In the genomic region with DNA sequence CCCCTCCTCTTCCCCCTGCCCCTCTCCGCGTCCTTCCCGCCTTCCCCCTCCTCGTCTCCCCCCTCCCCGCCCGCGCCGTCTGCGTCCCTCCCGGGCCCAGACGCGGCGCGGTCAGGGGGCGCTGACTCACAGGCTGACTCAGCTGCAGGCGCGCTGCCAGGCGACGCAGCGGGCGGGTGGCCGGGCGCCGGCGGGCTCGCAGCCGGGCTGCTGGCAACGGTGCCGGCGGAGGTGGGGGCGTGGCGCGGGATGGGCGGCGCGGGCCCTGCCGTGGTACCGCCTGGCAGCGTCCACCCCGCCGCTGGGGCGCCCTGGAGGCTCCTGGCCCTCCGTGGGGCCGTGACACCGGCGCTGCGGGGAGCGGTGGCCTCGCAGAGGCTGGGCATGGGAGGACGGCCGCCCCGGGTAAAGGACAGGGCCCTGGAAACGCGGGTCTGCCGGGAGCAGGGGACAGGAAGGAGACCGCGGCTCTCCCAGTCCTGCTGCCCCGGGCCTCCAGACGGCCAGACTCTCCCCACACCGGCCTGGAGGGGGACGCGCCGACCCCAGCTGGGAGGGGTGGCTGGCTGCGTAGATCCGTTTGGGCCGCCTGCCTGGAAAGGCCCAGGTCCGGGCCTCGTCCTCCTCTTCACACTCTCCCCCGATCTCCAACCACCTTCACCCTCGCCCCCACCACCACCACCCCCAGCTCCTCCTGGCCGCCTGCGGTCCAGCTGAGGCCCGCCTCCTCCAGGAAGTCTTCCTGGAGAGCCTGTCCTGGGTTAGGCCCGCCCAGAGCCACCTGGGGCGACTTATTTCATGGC, we compare ENCODE assay signal across 8 cellular contexts. TPM values are rescaled to one million over a fixed set of nuclear protein-coding genes. Genes with fewer than 3 reads are reported as not detected.
DNase-seq lines count a peak whose midpoint lies in the region; ATAC-seq and TF ChIP-seq lines count a peak whose summit lies in the region.

No MANE protein-coding gene starts in this region.

- TF ChIP-seq POLR2A in stomach (IDR thresholded peaks at IDR 0.05): no peak

- H3K36me3 ChIP-seq in KOPT-K1 (ENCODE audit: insufficient read depth, low read length) (no peaks in the 10 kb centered on the region), SJCRH30 (no peaks in the 10 kb centered on the region), neuron (ENCODE audit: insufficient read depth, low read length) (no peaks in the 10 kb centered on the region), stomach (no peaks in the 10 kb centered on the region)

- DNase-seq in Caki2 (ENCODE audit: low read depth): peak; percentile 92
- DNase-seq in SJCRH30: peak; percentile 93 to 94
- peak; percentile 48 to 89 (median 67) for DNase-seq in activated naive CD4-positive, alpha-beta T cell (lab: John Stamatoyannopoulos, UW)
- peak; percentile 44 to 66 for DNase-seq in foreskin keratinocyte
- peak; percentile 95 for DNase-seq in stomach

- TF ChIP-seq EP300 in stomach (IDR thresholded peaks at IDR 0.05): no peak

- ATAC-seq in GM21576 (IDR thresholded peaks at IDR 0.05; ENCODE audit: unreplicated experiment) (peak; percentile 54), foreskin keratinocyte (peak; percentile 91)

- WGBS in stomach, 5 donors: 3 to 10% (median 5%) methylated on average over 24 to 75 of the region's 75 CpGs

- H3K4me3 ChIP-seq in SJCRH30: peak overlapping the region; percentile 66
- H3K4me3 ChIP-seq in neuron (ENCODE audit: low read length): peak overlapping the region; percentile 29
- H3K4me3 ChIP-seq in stomach: peak overlapping the region; percentile 48 to 57 (median 51)

- H3K4me1 ChIP-seq in SJCRH30: peaks cover 31% of the 10 kb centered on the region
- H3K4me1 ChIP-seq in foreskin keratinocyte: peaks cover 11% of the 10 kb centered on the region
- peaks cover 20% of the 10 kb centered on the region for H3K4me1 ChIP-seq in neuron (ENCODE audit: insufficient read depth, low read length)
- peaks cover 20 to 54% (median 28%) of the 10 kb centered on the region in 4 donors for H3K4me1 ChIP-seq in stomach

- TF ChIP-seq CTCF in foreskin keratinocyte (conservative IDR thresholded peaks at IDR 0.05): no peak
- no peak for TF ChIP-seq CTCF in stomach (IDR thresholded peaks at IDR 0.05)

- H3K9me3 ChIP-seq in KOPT-K1 (ENCODE audit: insufficient read depth, low read length, poor library complexity, severe bottlenecking) (no peaks in the 10 kb centered on the region), SJCRH30 (replicated peaks) (peaks cover 6% of the 10 kb centered on the region), neuron (ENCODE audit: low read length) (no peaks in the 10 kb centered on the region), stomach (no peaks in the 10 kb centered on the region)

- in situ Hi-C loops in Caki2 (cut with HindIII; ENCODE audit: low pct_unique_long_range_greater_than_20kb, low sequenced_read_pairs): no loop called here

- H2AFZ ChIP-seq in neuron (ENCODE audit: low read depth, low read length): peak overlapping the region; percentile 26

- H3K27ac ChIP-seq in KOPT-K1 (ENCODE audit: low read depth, low read length, poor library complexity, severe bottlenecking) (peak overlapping the region; percentile 52), SJCRH30 (peak overlapping the region; percentile 89), foreskin keratinocyte (peak overlapping the region; percentile 80), stomach (peak overlapping the region; percentile 90 to 95 (median 92))

- H3K27me3 ChIP-seq in SJCRH30 (no peaks in the 10 kb centered on the region), foreskin keratinocyte (no peaks in the 10 kb centered on the region), neuron (ENCODE audit: insufficient read depth, low read length) (peaks cover 3% of the 10 kb centered on the region), stomach (no peaks in the 10 kb centered on the region)

- intact Hi-C loops in stomach (cut with DNase I; ENCODE audit: low total_unique reads): no loop called here

RNA-seq across cellular contexts. Expression of a gene that starts 10.0 kb away (rescaled TPM):
- 0.44 and 1.7 TPM in 2 replicates for total RNA-seq in Caki2 (2014; rRNA removed; shearing (Covaris generic); ENCODE audit: low replicate concordance)
- not detected in 2 replicates for total RNA-seq in SJCRH30 (2014; rRNA removed; shearing (Covaris generic))
- total RNA-seq in foreskin keratinocyte: 0.32 and 0.82 TPM in 2 replicates
- 0.18 and 0.74 TPM in 2 replicates for polyA plus RNA-seq in foreskin keratinocyte
- 1 to 10 TPM in 4 of 5 donors, not detected in 1; 1.2 to 6.8 (median 4.5) TPM for total RNA-seq in stomach
- polyA plus RNA-seq in stomach: 1 to 10 TPM; 2.1 to 5.0 (median 4.6) TPM

RNA-seq across cellular contexts. Expression of a gene that starts 20.4 kb away (rescaled TPM):
- 15.7 and 23.6 TPM in 2 replicates for total RNA-seq in Caki2 (2014; rRNA removed; shearing (Covaris generic); ENCODE audit: low replicate concordance)
- total RNA-seq in SJCRH30 (2014; rRNA removed; shearing (Covaris generic)): 24.4 and 28.8 TPM in 2 replicates
- total RNA-seq in foreskin keratinocyte (27.4 and 30.4 TPM in 2 replicates), stomach (100 to 1,000 TPM in 1 of 5 donors, 10 to 100 TPM in 4; 50.2 to 141 (median 61.1) TPM)
- polyA plus RNA-seq in foreskin keratinocyte (2.0 and 2.3 TPM in 2 replicates), stomach (1 to 10 TPM; 3.8 to 7.4 (median 6.7) TPM)

Comparison
In these comparisons a context has a peak if more than half of its experiments do, and no peak if none do; other contexts are left out.
1. Peak in every context shown above with its lines: DNase-seq, ATAC-seq, H3K4me3 ChIP-seq and H3K27ac ChIP-seq.